Comparison of ENCODE assay signal across 15 cellular contexts in genomic region chr3:137509354-137510045, GRCh38.
DNase-seq lines count a peak whose midpoint lies in the region; ATAC-seq, FAIRE-seq and TF ChIP-seq lines count a peak whose summit lies in the region.
"Had no signal": no experiment of that assay in that cellular context is flagged by ENCODE, and none has a peak within 500 bp of the region (broad histone marks: within the 10 kb centered on the region; RNA-seq: fewer than 3 reads in every experiment).

No MANE protein-coding gene starts in this region.

- no peaks in the 10 kb centered on the region for H3K27me3 ChIP-seq in HAP-1 (ENCODE audit: low read depth)
- H3K27me3 ChIP-seq: spleen, tibial artery had no signal

- ATAC-seq in GM21737 (IDR thresholded peaks at IDR 0.05; ENCODE audit: unreplicated experiment): no peak
- ATAC-seq in HG02840 (IDR thresholded peaks at IDR 0.05; ENCODE audit: low FRiP score, unreplicated experiment): no peak
- no peak for ATAC-seq in HG03439 (IDR thresholded peaks at IDR 0.05; ENCODE audit: unreplicated experiment)
- ATAC-seq: stimulated activated memory B cell treated with anti-CD40 and anti-IgM and Interleukin-4, amounts not matched to agents 10 μg/mL and 1 μg/mL and 100 μg/mL, for 72 hours; T-helper 17 cell had no signal

- no peak for DNase-seq in D721Med (ENCODE audit: insufficient read length, low spot score)
- peak; percentile 2 to 28 for DNase-seq in HAP-1 (ENCODE audit: low spot score in 2 of 2)
- DNase-seq in NCI-H774 (lab: John Stamatoyannopoulos, UW): peak; percentile 29
- peak; percentile 37 for DNase-seq in left kidney (ENCODE audit: low read depth, low spot score)
- no peak for DNase-seq in activated CD4-positive, alpha-beta memory T cell treated with anti-CD3 and anti-CD28 coated beads for 36 hours
- DNase-seq: activated CD4-positive, alpha-beta T cell treated with anti-CD3 and anti-CD28 coated beads for 1 hour; activated gamma-delta T cell; anterior cingulate cortex; spleen; T-helper 17 cell; tibial artery had no signal

- H3K4me1 Mint-ChIP-seq in activated CD4-positive, alpha-beta memory T cell treated with anti-CD3 and anti-CD28 coated beads for 36 hours (ENCODE audit: low read depth): no peaks in the 10 kb centered on the region
- H3K4me1 Mint-ChIP-seq: stimulated activated memory B cell treated with anti-CD40 and anti-IgM and Interleukin-4, amounts not matched to agents 10 μg/mL and 1 μg/mL and 100 μg/mL, for 72 hours; T-helper 17 cell had no signal

- intact Hi-C loops in activated CD4-positive, alpha-beta memory T cell treated with anti-CD3 and anti-CD28 coated beads for 36 hours (cut with micrococcal nuclease): no loop called here

- TF ChIP-seq CTCF in D721Med (IDR thresholded peaks at IDR 0.05; ENCODE audit: insufficient read depth, missing control alignments): no peak

- POLR2A ChIA-PET in activated CD4-positive, alpha-beta memory T cell treated with anti-CD3 and anti-CD28 coated beads for 36 hours (lab: Charles Lee): no interaction called here

- no peaks in the 10 kb centered on the region for H3K4me1 ChIP-seq in HAP-1
- H3K4me1 ChIP-seq: spleen, tibial artery had no signal

- CTCF ChIA-PET in activated CD4-positive, alpha-beta memory T cell treated with anti-CD3 and anti-CD28 coated beads for 36 hours (lab: Charles Lee): no interaction called here

- H3K27ac Mint-ChIP-seq in activated CD4-positive, alpha-beta memory T cell treated with anti-CD3 and anti-CD28 coated beads for 36 hours: no peak overlapping the region
- H3K27ac Mint-ChIP-seq: stimulated activated memory B cell treated with anti-CD40 and anti-IgM and Interleukin-4, amounts not matched to agents 10 μg/mL and 1 μg/mL and 100 μg/mL, for 72 hours; T-helper 17 cell had no signal

- no peaks in the 10 kb centered on the region for H3K9me3 ChIP-seq in HAP-1
- H3K9me3 ChIP-seq: tibial artery had no signal

- FAIRE-seq in D721Med (lab: Jason Lieb, UNC): peak; percentile 29

- no peak overlapping the region for H3K4me3 ChIP-seq in HAP-1
- H3K4me3 ChIP-seq: spleen, tibial artery had no signal

- H3K27me3 Mint-ChIP-seq in activated CD4-positive, alpha-beta memory T cell treated with anti-CD3 and anti-CD28 coated beads for 36 hours: no peaks in the 10 kb centered on the region
- H3K27me3 Mint-ChIP-seq: stimulated activated memory B cell treated with anti-CD40 and anti-IgM and Interleukin-4, amounts not matched to agents 10 μg/mL and 1 μg/mL and 100 μg/mL, for 72 hours; T-helper 17 cell had no signal

- in situ Hi-C loops in HAP-1 (cut with MboI; ENCODE audit: low sequenced_read_pairs): no loop called here

- H3K36me3 Mint-ChIP-seq in activated CD4-positive, alpha-beta memory T cell treated with anti-CD3 and anti-CD28 coated beads for 36 hours: no peaks in the 10 kb centered on the region
- H3K36me3 Mint-ChIP-seq: stimulated activated memory B cell treated with anti-CD40 and anti-IgM and Interleukin-4, amounts not matched to agents 10 μg/mL and 1 μg/mL and 100 μg/mL, for 72 hours had no signal

- H3K9me3 Mint-ChIP-seq in activated CD4-positive, alpha-beta memory T cell treated with anti-CD3 and anti-CD28 coated beads for 36 hours: no peaks in the 10 kb centered on the region

- H3K36me3 ChIP-seq in HAP-1 (replicated peaks): no peaks in the 10 kb centered on the region
- H3K36me3 ChIP-seq: spleen, tibial artery had no signal

- H3K4me3 Mint-ChIP-seq in activated CD4-positive, alpha-beta memory T cell treated with anti-CD3 and anti-CD28 coated beads for 36 hours: no peak overlapping the region
- H3K4me3 Mint-ChIP-seq: stimulated activated memory B cell treated with anti-CD40 and anti-IgM and Interleukin-4, amounts not matched to agents 10 μg/mL and 1 μg/mL and 100 μg/mL, for 72 hours; T-helper 17 cell had no signal

Comparison
In these comparisons a context has a peak if more than half of its experiments do, and no peak if none do; other contexts are left out.
1. DNase-seq: peak in HAP-1 (2 of 2), NCI-H774 (single experiment) and left kidney (single experiment); none in D721Med (single experiment) and activated CD4-positive, alpha-beta memory T cell treated with anti-CD3 and anti-CD28 coated beads for 36 hours (single experiment).